Comparison of ENCODE assay signal across 14 cellular contexts in genomic region chr12:108099085-108099484, GRCh38. TPM values are rescaled to one million over a fixed set of nuclear protein-coding genes. Genes with fewer than 3 reads are reported as not detected.
A peak's percentile ranks its signal among the peaks of the same experiment; 100 is the strongest.
DNase-seq lines count a peak whose midpoint lies in the region; ATAC-seq and TF ChIP-seq lines count a peak whose summit lies in the region.
"Had no signal": no experiment of that assay in that cellular context is flagged by ENCODE, and none has a peak within 500 bp of the region (broad histone marks: within the 10 kb centered on the region; RNA-seq: fewer than 3 reads in every experiment).

No MANE protein-coding gene starts in this region.

- no peaks in the 10 kb centered on the region for H3K9me3 Mint-ChIP-seq in Calu3 (ENCODE audit: low read depth, unreplicated experiment)

- TF ChIP-seq POLR2A in esophagus squamous epithelium (IDR thresholded peaks at IDR 0.05): no peak
- no peak for TF ChIP-seq POLR2A in transverse colon (IDR thresholded peaks at IDR 0.05)

- BruUV-seq in Panc1 (replicated peaks; lab: Mats Ljungman, UMichigan): no TSS peak
- no TSS peak for BruUV-seq in Calu3 (replicated peaks; lab: Mats Ljungman, UMichigan)

- H3K9me3 ChIP-seq in heart right ventricle (no peaks in the 10 kb centered on the region), Panc1 (ENCODE audit: control insufficient read depth, insufficient read depth, low read depth, low read length) (no peaks in the 10 kb centered on the region), esophagus squamous epithelium (no peaks in the 10 kb centered on the region), transverse colon (no peaks in the 10 kb centered on the region)

- WGBS in heart right ventricle, 2 donors: 31 to 36% methylated on average over 3 of the region's 3 CpGs
- WGBS in esophagus squamous epithelium, 2 donors: 7 to 26% methylated on average over 3 of the region's 3 CpGs
- WGBS in transverse colon (ENCODE audit: low coverage in 1 of 2), 2 donors: 25 to 34% methylated on average over 3 of the region's 3 CpGs

- H3K4me1 Mint-ChIP-seq in Calu3 (ENCODE audit: low read depth, unreplicated experiment): no peaks in the 10 kb centered on the region

- no peak overlapping the region for H3K27ac ChIP-seq in heart right ventricle
- no peak overlapping the region for H3K27ac ChIP-seq in Panc1 (ENCODE audit: low read length)
- no peak overlapping the region for H3K27ac ChIP-seq in esophagus squamous epithelium
- H3K27ac ChIP-seq in transverse colon: no peak overlapping the region

- ATAC-seq in heart right ventricle (no peak), left cardiac atrium (no peak), Panc1 (no peak), HG03159 (IDR thresholded peaks at IDR 0.05; ENCODE audit: unreplicated experiment) (no peak)

- no peaks in the 10 kb centered on the region for H3K36me3 Mint-ChIP-seq in Calu3 (ENCODE audit: insufficient read depth, unreplicated experiment)

- no peak for DNase-seq in heart right ventricle
- no peak for DNase-seq in left cardiac atrium
- DNase-seq in Panc1 (ENCODE audit: low read depth, low spot score): no peak
- DNase-seq in esophagus squamous epithelium (lab: John Stamatoyannopoulos, UW): no peak
- DNase-seq in transverse colon: no peak
- DNase-seq in Calu3: no peak
- DNase-seq in 8988T: no peak
- DNase-seq: activated CD4-positive, alpha-beta T cell treated with anti-CD3 and anti-CD28 coated beads, Interleukin-2, amount 50 U/mL, for 4 hours; activated naive CD4-positive, alpha-beta T cell; cortex of kidney; NCI-H526 treated with DMSO at 0.1 percent for 48 hours had no signal

- TF ChIP-seq CTCF in heart right ventricle (IDR thresholded peaks at IDR 0.05): peak in 8 of 9 donors; percentile 12 to 56 (median 39)
- TF ChIP-seq CTCF in Panc1 (IDR thresholded peaks at IDR 0.05): peak; percentile 34
- TF ChIP-seq CTCF in esophagus squamous epithelium (IDR thresholded peaks at IDR 0.05): peak in 4 of 6 experiments; percentile 16 to 54 (median 42)
- peak in 4 of 5 experiments; percentile 10 to 34 (median 28) for TF ChIP-seq CTCF in transverse colon (IDR thresholded peaks at IDR 0.05)
- TF ChIP-seq CTCF in Calu3 (IDR thresholded peaks at IDR 0.05; ENCODE audit: unreplicated experiment): no peak

- POLR2A ChIA-PET in Panc1 (lab: Charles Lee): no interaction called here

- H3K4me1 ChIP-seq in heart right ventricle: no peaks in the 10 kb centered on the region
- no peaks in the 10 kb centered on the region for H3K4me1 ChIP-seq in Panc1 (ENCODE audit: control insufficient read depth, insufficient read depth, low read length)
- peaks cover 0 to 5% (median 0%) of the 10 kb centered on the region in 3 donors for H3K4me1 ChIP-seq in esophagus squamous epithelium
- H3K4me1 ChIP-seq in transverse colon: no peaks in the 10 kb centered on the region

- intact Hi-C loops in heart right ventricle (cut with DNase I): loop anchor here in 7 of 10 donors (5.0 to 10.0 kb wide), 4 partner anchors 356 to 413 kb away; no protein-coding TSS in a partner anchor
- intact Hi-C loops in left cardiac atrium (cut with DNase I): loop anchor here in 1 of 2 donors (10.0 kb wide), 1 partner anchor 366 kb away; no protein-coding TSS in a partner anchor
- intact Hi-C loops in Panc1 (cut with micrococcal nuclease; ENCODE audit: unreplicated experiment): loop anchor here (1.0 kb wide), 1 partner anchor 95 kb away; no protein-coding TSS in a partner anchor
- intact Hi-C loops in esophagus squamous epithelium (cut with DNase I): loop anchor here (10.0 kb wide), 1 partner anchor 96 kb away; no protein-coding TSS in a partner anchor
- intact Hi-C loops in transverse colon (cut with DNase I; ENCODE audit: low total_unique reads): loop anchor here (10.0 kb wide), 1 partner anchor 96 kb away; no protein-coding TSS in a partner anchor
- intact Hi-C loops in Calu3 (cut with micrococcal nuclease; ENCODE audit: unreplicated experiment): loop anchor here (1.0 kb wide), 1 partner anchor 358 kb away; no protein-coding TSS in a partner anchor

- no peaks in the 10 kb centered on the region for H3K36me3 ChIP-seq in heart right ventricle
- no peaks in the 10 kb centered on the region for H3K36me3 ChIP-seq in Panc1 (ENCODE audit: control insufficient read depth, insufficient read depth, low read length)
- H3K36me3 ChIP-seq in esophagus squamous epithelium: no peaks in the 10 kb centered on the region
- no peaks in the 10 kb centered on the region for H3K36me3 ChIP-seq in transverse colon

- no peak overlapping the region for H3K27ac Mint-ChIP-seq in Calu3 (ENCODE audit: unreplicated experiment)

- CTCF ChIA-PET in Panc1 (lab: Charles Lee): no interaction called here
- CTCF ChIA-PET in Calu3 (lab: Charles Lee): no interaction called here

- H3K4me3 Mint-ChIP-seq in Calu3 (ENCODE audit: low read depth, unreplicated experiment): no peak overlapping the region

- no peak for TF ChIP-seq EP300 in transverse colon (IDR thresholded peaks at IDR 0.05; ENCODE audit: low read depth)

- H3K27me3 ChIP-seq in heart right ventricle: peaks cover 0 to 52% (median 31%) of the 10 kb centered on the region in 7 donors
- H3K27me3 ChIP-seq in Panc1 (ENCODE audit: control insufficient read depth, insufficient read depth, low read length): peaks cover 9% of the 10 kb centered on the region; the same call in 1 of the 2 replicates
- H3K27me3 ChIP-seq in esophagus squamous epithelium: peaks cover 0 to 8% (median 0%) of the 10 kb centered on the region in 4 donors
- H3K27me3 ChIP-seq in transverse colon: no peaks in the 10 kb centered on the region

- in situ Hi-C loops in Panc1 (cut with HindIII; ENCODE audit: low pct_unique_long_range_greater_than_20kb, low sequenced_read_pairs): no loop called here
- in situ Hi-C loops in transverse colon (cut with MboI; ENCODE audit: low pct_ligation_motif_present in 1 of 4, low pct_unique_long_range_greater_than_20kb in 1 of 4, low sequenced_read_pairs in 3 of 4): no loop called here

- peaks cover 72% of the 10 kb centered on the region for H3K27me3 Mint-ChIP-seq in Calu3 (ENCODE audit: unreplicated experiment)

- H3K4me3 ChIP-seq in heart right ventricle (no peak overlapping the region), Panc1 (ENCODE audit: low read depth in 2 of 2, low read length in 2 of 2) (no peak overlapping the region), esophagus squamous epithelium (no peak overlapping the region), transverse colon (no peak overlapping the region)

RNA-seq across cellular contexts. Expression of gene WSCD2, which starts 30.0 kb away (rescaled TPM):
- total RNA-seq in heart right ventricle: 1 to 10 TPM in 3 of 10 donors, under 1 TPM in 4, not detected in 3; 0.09 to 2.8 (median 0.52) TPM
- polyA plus RNA-seq in heart right ventricle: under 1 TPM; 0.01 to 0.44 TPM
- total RNA-seq in left cardiac atrium: under 1 TPM in 1 of 2 donors, not detected in 1; 0.44 TPM
- total RNA-seq in Panc1 (2021; ENCODE audit: unreplicated experiment): 0.64 TPM
- 0.59 TPM for polyA plus RNA-seq in Panc1 (2012; ENCODE audit: insufficient read length)
- total RNA-seq in esophagus squamous epithelium: 1 to 10 TPM in 2 of 4 donors, under 1 TPM in 1, not detected in 1; 0.62 to 3.6 (median 3.3) TPM
- 10 to 100 TPM in 1 of 4 donors, 1 to 10 TPM in 1, under 1 TPM in 1, not detected in 1; 0.16 to 46.6 (median 1.1) TPM for total RNA-seq in transverse colon
- total RNA-seq in Calu3 (2022): not detected in 2 replicates
- total RNA-seq: glomerular endothelial cell had no signal
- polyA plus RNA-seq: BJ had no signal
